20 cellular contexts compared by ENCODE assay signal in the genomic region with DNA sequence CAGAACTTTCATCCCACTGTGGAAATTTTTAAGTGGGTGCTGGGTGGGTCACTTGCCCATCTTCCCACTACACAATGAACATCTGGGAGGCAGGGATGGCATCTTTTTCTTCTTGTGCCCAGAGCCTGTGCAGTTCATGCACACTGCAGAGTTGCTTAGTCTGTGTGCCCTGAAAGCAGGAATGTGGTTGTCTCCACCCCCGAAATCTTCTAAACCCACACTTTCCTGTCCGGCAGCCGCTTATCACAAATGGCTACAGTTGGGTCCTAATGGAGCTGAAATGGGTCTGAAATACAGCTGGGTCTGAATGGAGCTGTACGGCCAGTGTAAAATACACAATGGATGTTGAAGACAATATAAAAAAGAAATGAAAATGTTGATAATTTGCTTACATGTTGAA.
"Had no signal": no experiment of that assay in that cellular context is flagged by ENCODE, and none has a peak within 500 bp of the region (broad histone marks: within the 10 kb centered on the region; RNA-seq: fewer than 3 reads in every experiment).

No MANE protein-coding gene starts in this region.

- ATAC-seq: left colon; left lung; lower lobe of right lung; naive thymus-derived CD8-positive, alpha-beta T cell; pancreas; psoas muscle; right lobe of liver; stimulated activated effector memory CD8-positive, alpha-beta T cell treated with anti-CD3 and anti-CD28 coated beads, Interleukin-12 subunit alpha, Interleukin-12 subunit beta, amount 100 ng/mL, for 72 hours; upper lobe of right lung had no signal

- DNase-seq: left colon; left lung; lower lobe of right lung; mammary epithelial cell; mesenchymal stem cell; naive thymus-derived CD8-positive, alpha-beta T cell; nucleus accumbens; psoas muscle; right lobe of liver; spleen; stimulated activated CD4-positive, alpha-beta T cell treated with anti-CD3 and anti-CD28 coated beads, Interleukin-4, amount 100 ng/mL, for 24 hours; stimulated activated naive CD4-positive, alpha-beta T cell; tibial artery; trophoblast cell; upper lobe of right lung had no signal

- H3K27ac ChIP-seq: left lung, lower lobe of right lung, pancreas, psoas muscle, right lobe of liver, skin epidermis, spleen, suprapubic skin, thoracic aorta, tibial artery, upper lobe of right lung had no signal

- H3K4me3 ChIP-seq: left lung, lower lobe of right lung, pancreas, psoas muscle, right lobe of liver, skin epidermis, spleen, suprapubic skin, thoracic aorta, tibial artery, upper lobe of right lung had no signal

- H3K9me3 ChIP-seq: left lung, lower lobe of right lung, pancreas, psoas muscle, right lobe of liver, spleen, suprapubic skin, thoracic aorta, tibial artery, upper lobe of right lung had no signal

- H3K36me3 ChIP-seq: left lung, lower lobe of right lung, pancreas, right lobe of liver, spleen, suprapubic skin, thoracic aorta, tibial artery, upper lobe of right lung had no signal

- H3K27me3 ChIP-seq: pancreas, right lobe of liver, upper lobe of right lung had no signal

- H3K4me1 ChIP-seq: left lung, lower lobe of right lung, pancreas, psoas muscle, right lobe of liver, spleen, upper lobe of right lung had no signal
